ENCODE assay signal across 1 cellular context in the genomic region with DNA sequence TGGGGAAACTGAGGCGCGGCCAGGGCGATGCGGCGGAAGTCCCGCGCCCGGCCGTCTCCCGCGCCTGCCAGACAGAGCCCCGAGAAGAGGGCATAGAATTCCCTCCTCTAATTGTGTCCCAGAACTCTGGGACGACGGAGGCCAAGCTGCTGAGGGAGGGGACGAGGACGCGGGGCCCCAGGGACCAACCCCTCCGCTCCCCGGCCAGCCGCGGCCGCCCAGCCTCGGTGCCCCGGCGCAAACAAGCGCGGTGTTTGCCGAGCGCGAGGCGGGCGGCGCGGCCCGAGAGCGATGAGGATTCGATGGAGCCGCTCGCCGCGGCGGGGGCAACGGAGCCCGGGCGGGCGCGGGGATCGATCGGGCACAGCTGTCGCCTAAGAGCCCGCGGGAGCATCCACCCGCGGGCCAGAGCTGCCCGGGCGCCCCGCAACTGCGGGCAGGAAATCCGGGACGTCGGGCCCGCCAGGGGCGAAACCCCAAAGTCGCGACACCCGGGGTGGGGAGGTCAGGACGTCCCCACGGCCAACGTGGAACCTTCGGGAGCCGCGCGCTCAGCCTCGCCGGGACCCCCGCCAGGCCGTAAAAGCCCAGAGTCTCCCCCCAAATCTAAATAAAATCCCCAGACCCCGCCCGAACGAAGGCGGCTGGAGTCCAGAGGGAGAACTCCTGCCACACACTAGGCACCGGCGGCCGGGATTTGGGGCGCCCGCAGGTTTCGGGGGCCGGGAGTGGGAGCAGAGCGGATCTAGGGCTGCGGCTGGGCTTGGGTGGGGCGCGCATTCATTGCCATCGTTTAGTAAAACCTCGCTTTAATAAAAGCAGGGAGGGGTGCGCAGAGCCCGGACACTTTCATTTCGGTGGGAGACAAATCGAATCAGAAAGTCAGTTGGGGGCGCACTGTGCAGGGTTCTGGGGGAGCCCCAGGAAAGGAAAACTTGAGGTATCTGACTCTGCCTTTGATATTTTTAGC.
TF ChIP-seq lines count a peak whose summit lies in the region.

No MANE protein-coding gene starts in this region.

TF ChIP-seq in IMR-90, 13 proteins besides CTCF, POLR2A, EP300 and RAD21:
- no peak for TF ChIP-seq NFE2L2 (IDR thresholded peaks at IDR 0.05; ENCODE audit: low read depth, low read length)
- no peak for TF ChIP-seq MAZ (IDR thresholded peaks at IDR 0.05; ENCODE audit: borderline replicate concordance, low read depth, low read length)
- TF ChIP-seq RCOR1 (IDR thresholded peaks at IDR 0.05; ENCODE audit: insufficient replicate concordance, low read length): no peak
- TF ChIP-seq, protein P1, sequence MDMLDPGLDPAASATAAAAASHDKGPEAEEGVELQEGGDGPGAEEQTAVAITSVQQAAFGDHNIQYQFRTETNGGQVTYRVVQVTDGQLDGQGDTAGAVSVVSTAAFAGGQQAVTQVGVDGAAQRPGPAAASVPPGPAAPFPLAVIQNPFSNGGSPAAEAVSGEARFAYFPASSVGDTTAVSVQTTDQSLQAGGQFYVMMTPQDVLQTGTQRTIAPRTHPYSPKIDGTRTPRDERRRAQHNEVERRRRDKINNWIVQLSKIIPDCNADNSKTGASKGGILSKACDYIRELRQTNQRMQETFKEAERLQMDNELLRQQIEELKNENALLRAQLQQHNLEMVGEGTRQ (IDR thresholded peaks at IDR 0.05; ENCODE audit: low read depth, low read length): no peak
- TF ChIP-seq FOS (IDR thresholded peaks at IDR 0.05; ENCODE audit: low read depth, low read length): no peak
- TF ChIP-seq MXI1 (IDR thresholded peaks at IDR 0.05; ENCODE audit: borderline replicate concordance, low read depth, low read length): no peak
- TF ChIP-seq CEBPB (IDR thresholded peaks at IDR 0.05; ENCODE audit: low read depth, low read length): no peak
- TF ChIP-seq MAFK (IDR thresholded peaks at IDR 0.05; ENCODE audit: low read depth, low read length): no peak
- TF ChIP-seq, protein P2, sequence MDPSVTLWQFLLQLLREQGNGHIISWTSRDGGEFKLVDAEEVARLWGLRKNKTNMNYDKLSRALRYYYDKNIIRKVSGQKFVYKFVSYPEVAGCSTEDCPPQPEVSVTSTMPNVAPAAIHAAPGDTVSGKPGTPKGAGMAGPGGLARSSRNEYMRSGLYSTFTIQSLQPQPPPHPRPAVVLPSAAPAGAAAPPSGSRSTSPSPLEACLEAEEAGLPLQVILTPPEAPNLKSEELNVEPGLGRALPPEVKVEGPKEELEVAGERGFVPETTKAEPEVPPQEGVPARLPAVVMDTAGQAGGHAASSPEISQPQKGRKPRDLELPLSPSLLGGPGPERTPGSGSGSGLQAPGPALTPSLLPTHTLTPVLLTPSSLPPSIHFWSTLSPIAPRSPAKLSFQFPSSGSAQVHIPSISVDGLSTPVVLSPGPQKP (IDR thresholded peaks at IDR 0.05; ENCODE audit: borderline replicate concordance, low read depth, low read length): no peak
